ENCODE assay signal across 33 cellular contexts in the genomic region with DNA sequence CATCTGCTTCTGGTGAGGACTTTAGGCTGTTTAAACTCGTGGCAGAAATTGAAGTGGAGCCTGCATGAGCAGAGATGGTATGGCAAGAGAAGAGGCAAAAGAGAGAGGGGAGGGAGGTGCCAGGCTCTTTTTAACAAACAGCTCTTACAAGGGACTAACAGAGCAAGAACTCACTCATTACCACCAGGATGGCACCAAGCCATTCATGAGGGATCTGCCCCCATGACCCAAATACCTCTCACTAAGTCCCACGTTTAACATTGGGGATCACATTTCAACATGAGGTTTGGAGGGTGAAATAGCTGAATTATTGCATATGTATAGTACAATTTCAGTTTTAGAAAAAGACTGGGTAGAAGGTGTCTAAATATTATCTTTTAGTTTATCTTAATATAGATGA.
DNase-seq lines count a peak whose midpoint lies in the region; ATAC-seq and TF ChIP-seq lines count a peak whose summit lies in the region.
"Had no signal": no experiment of that assay in that cellular context is flagged by ENCODE, and none has a peak within 500 bp of the region (broad histone marks: within the 10 kb centered on the region; RNA-seq: fewer than 3 reads in every experiment).

No MANE protein-coding gene starts in this region.

- H3K27me3 ChIP-seq in psoas muscle (ENCODE audit: insufficient read depth in 3 of 3, low read length in 2 of 3) (no peaks in the 10 kb centered on the region), breast epithelium (no peaks in the 10 kb centered on the region)
- H3K27me3 ChIP-seq: cardiac muscle cell, colonic mucosa, foreskin keratinocyte, heart left ventricle, right lobe of liver, thyroid gland had no signal

- H3K27ac ChIP-seq in psoas muscle (peak overlapping the region; percentile 0), breast epithelium (no peak overlapping the region)
- H3K27ac ChIP-seq: cardiac muscle cell, colonic mucosa, epithelial cell of prostate, foreskin keratinocyte, heart left ventricle, left ventricle myocardium inferior, right lobe of liver, thyroid gland had no signal

- DNase-seq in NCI-H2171 treated with DMSO at 0.1 percent for 48 hours (lab: John Stamatoyannopoulos, UW): peak; percentile 19
- no peak for DNase-seq in NCI-H2171 (lab: John Stamatoyannopoulos, UW)
- DNase-seq in NCI-H446 (lab: John Stamatoyannopoulos, UW): peak; percentile 20 to 66
- no peak for DNase-seq in psoas muscle
- no peak for DNase-seq in LoVo (ENCODE audit: low spot score)
- DNase-seq in breast epithelium (ENCODE audit: low spot score in 2 of 2): no peak
- DNase-seq in D341Med (ENCODE audit: low spot score): no peak
- DNase-seq: activated CD4-positive, alpha-beta T cell treated with anti-CD3 and anti-CD28 coated beads, Interleukin-2, amount 10 ng/mL, durations not matched to agents 24 days and 14 days; activated CD8-positive, alpha-beta memory T cell treated with anti-CD3 and anti-CD28 coated beads for 24 hours; activated effector memory CD4-positive, alpha-beta T cell treated with Interleukin-2 at 50 U/mL for 16 hours; AML-193; aorta; CD4-positive, CD25-positive, alpha-beta regulatory T cell; colonic mucosa; effector CD8-positive, alpha-beta T cell; foreskin keratinocyte; heart left ventricle; KBM-7; left ventricle myocardium inferior; naive B cell; NCI-H1436; NCI-H774; posterior cingulate gyrus; right lobe of liver; stimulated activated CD4-positive, alpha-beta T cell treated with anti-CD3 and anti-CD28 coated beads, Interleukin-2, amount 100 ng/mL, for 48 hours; T1000; thyroid gland had no signal

- peak overlapping the region in 3 of 5 experiments; percentile 32 to 92 (median 44) for H3K27ac Mint-ChIP-seq in brain
- H3K27ac Mint-ChIP-seq: activated CD4-positive, alpha-beta T cell treated with anti-CD3 and anti-CD28 coated beads, Interleukin-2, amount 10 ng/mL, durations not matched to agents 24 days and 14 days; activated naive CD8-positive, alpha-beta T cell; CD4-positive, CD25-positive, alpha-beta regulatory T cell; naive B cell had no signal

- WGBS in psoas muscle, 3 donors: 15 to 32% (median 21%) methylated on average over 2 of the region's 2 CpGs

- H3K4me3 ChIP-seq in psoas muscle (no peak overlapping the region), breast epithelium (no peak overlapping the region)
- H3K4me3 ChIP-seq: A549, cardiac muscle cell, colonic mucosa, GM12878, heart left ventricle, left ventricle myocardium inferior, right lobe of liver, thyroid gland had no signal

- intact Hi-C loops in psoas muscle (cut with DNase I): loop anchor here in 1 of 2 donors (5.0 kb wide), 1 partner anchor 86 kb away; a partner anchor contains a TSS
- intact Hi-C loops in breast epithelium (cut with DNase I; ENCODE audit: low total_unique reads): no loop called here

- H3K27me3 Mint-ChIP-seq in brain: no peaks in the 10 kb centered on the region
- H3K27me3 Mint-ChIP-seq: activated CD4-positive, alpha-beta T cell treated with anti-CD3 and anti-CD28 coated beads, Interleukin-2, amount 10 ng/mL, durations not matched to agents 24 days and 14 days; activated naive CD8-positive, alpha-beta T cell; CD4-positive, CD25-positive, alpha-beta regulatory T cell; naive B cell had no signal

- peaks cover 21% of the 10 kb centered on the region for H3K4me1 Mint-ChIP-seq in brain
- H3K4me1 Mint-ChIP-seq: activated CD4-positive, alpha-beta T cell treated with anti-CD3 and anti-CD28 coated beads, Interleukin-2, amount 10 ng/mL, durations not matched to agents 24 days and 14 days; CD4-positive, CD25-positive, alpha-beta regulatory T cell; naive B cell had no signal

- H3K4me1 ChIP-seq in psoas muscle: peaks cover 30% of the 10 kb centered on the region
- peaks cover 0 to 5% of the 10 kb centered on the region in 2 donors for H3K4me1 ChIP-seq in breast epithelium
- H3K4me1 ChIP-seq: colonic mucosa, right lobe of liver, thyroid gland had no signal

- peak overlapping the region in 2 of 5 experiments; percentile 8 to 38 for H3K4me3 Mint-ChIP-seq in brain
- H3K4me3 Mint-ChIP-seq: activated CD4-positive, alpha-beta T cell treated with anti-CD3 and anti-CD28 coated beads, Interleukin-2, amount 10 ng/mL, durations not matched to agents 24 days and 14 days; activated naive CD8-positive, alpha-beta T cell; CD4-positive, CD25-positive, alpha-beta regulatory T cell; naive B cell had no signal

- ATAC-seq in psoas muscle: peak; percentile 39 to 65 (median 54)
- ATAC-seq: A549, foreskin keratinocyte, GM12878, heart left ventricle, right lobe of liver had no signal

- no peaks in the 10 kb centered on the region for H3K36me3 ChIP-seq in psoas muscle (ENCODE audit: insufficient read depth in 1 of 2, low read depth in 1 of 2)
- H3K36me3 ChIP-seq in breast epithelium: no peaks in the 10 kb centered on the region
- H3K36me3 ChIP-seq: cardiac muscle cell, colonic mucosa, heart left ventricle, left ventricle myocardium inferior, right lobe of liver, thyroid gland had no signal

- H3K9me3 ChIP-seq in psoas muscle: no peaks in the 10 kb centered on the region
- no peaks in the 10 kb centered on the region for H3K9me3 ChIP-seq in breast epithelium
- H3K9me3 ChIP-seq: A549, colonic mucosa, heart left ventricle, left ventricle myocardium inferior, right lobe of liver, thyroid gland had no signal

- peaks cover 10% of the 10 kb centered on the region for H3K36me3 Mint-ChIP-seq in brain
- H3K36me3 Mint-ChIP-seq: activated naive CD8-positive, alpha-beta T cell; CD4-positive, CD25-positive, alpha-beta regulatory T cell; naive B cell had no signal

- TF ChIP-seq CTCF in brain (conservative IDR thresholded peaks at IDR 0.05) (no peak), psoas muscle (IDR thresholded peaks at IDR 0.05) (no peak), breast epithelium (IDR thresholded peaks at IDR 0.05) (no peak)

- no peak for TF ChIP-seq POLR2A in breast epithelium (IDR thresholded peaks at IDR 0.05)

- peaks cover 0 to 7% (median 3%) of the 10 kb centered on the region in 5 experiments for H3K9me3 Mint-ChIP-seq in brain
- H3K9me3 Mint-ChIP-seq: activated CD4-positive, alpha-beta T cell treated with anti-CD3 and anti-CD28 coated beads, Interleukin-2, amount 10 ng/mL, durations not matched to agents 24 days and 14 days had no signal

Comparison
In these comparisons a context has a peak if more than half of its experiments do, and no peak if none do; other contexts are left out.
1. DNase-seq: peak in NCI-H2171 treated with DMSO at 0.1 percent for 48 hours (single experiment) and NCI-H446 (2 of 2); none in NCI-H2171 (single experiment), psoas muscle (0 of 2), LoVo (single experiment), breast epithelium (0 of 2) and D341Med (single experiment).